ENCODE assay signal across 8 cellular contexts in the genomic region with DNA sequence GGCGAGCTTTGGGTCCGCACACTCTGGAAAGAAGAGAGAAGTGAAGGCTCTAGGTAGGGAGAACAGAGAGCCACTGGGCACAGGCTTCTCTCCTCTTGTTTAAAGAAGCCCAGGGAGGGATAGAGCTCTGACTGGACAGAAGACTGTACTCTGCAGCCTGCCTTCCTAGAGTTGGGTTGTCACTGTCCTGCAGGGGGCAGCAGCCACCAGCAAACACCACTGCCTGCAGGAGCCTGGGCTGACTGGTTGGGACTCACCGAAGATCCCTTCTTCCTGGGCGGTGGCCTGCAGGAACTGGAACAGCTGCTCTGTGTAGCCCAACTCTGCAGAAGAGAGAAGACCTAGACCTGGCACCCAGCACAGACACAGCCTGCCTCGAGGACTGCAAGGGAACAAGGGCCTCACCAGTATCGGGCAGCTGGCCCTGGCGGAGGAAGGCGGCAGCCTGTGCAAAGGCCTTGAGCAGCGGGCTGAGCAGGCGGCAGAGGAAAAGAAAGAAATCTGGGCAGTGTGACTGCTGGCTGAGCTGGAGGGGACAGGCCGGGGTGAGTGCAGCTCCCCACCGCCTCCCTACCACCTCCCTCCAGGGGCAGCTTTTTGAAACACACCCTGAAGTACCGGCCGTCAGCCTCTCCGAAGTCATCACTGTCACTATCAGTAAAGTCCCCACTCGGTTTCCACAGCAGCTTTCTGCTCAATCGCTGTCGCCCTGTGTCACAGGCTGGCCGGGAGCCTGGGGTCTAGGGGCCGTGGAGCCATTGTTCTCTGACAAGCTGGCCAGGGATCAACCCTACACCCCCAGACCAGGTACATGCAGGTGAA. TPM values are rescaled to one million over a fixed set of nuclear protein-coding genes. Genes with fewer than 3 reads are reported as not detected.
DNase-seq lines count a peak whose midpoint lies in the region; ATAC-seq and TF ChIP-seq lines count a peak whose summit lies in the region.
"Not testable (repeated sequence)": the region's sequence is repeated elsewhere in the genome, so short reads cannot be mapped to it uniquely, and the experiment has no call there.

No MANE protein-coding gene starts in this region.

- not testable (repeated sequence) for H3K36me3 Mint-ChIP-seq in activated naive CD4-positive, alpha-beta T cell treated with anti-CD3 and anti-CD28 coated beads for 36 hours (ENCODE audit: low read depth)

- ATAC-seq in GM19035 (IDR thresholded peaks at IDR 0.05; ENCODE audit: unreplicated experiment), result peak; percentile 73
- peak; percentile 44 for ATAC-seq in HG03439 (IDR thresholded peaks at IDR 0.05; ENCODE audit: unreplicated experiment)

- intact Hi-C loops in activated naive CD4-positive, alpha-beta T cell treated with anti-CD3 and anti-CD28 coated beads for 36 hours (cut with micrococcal nuclease), result loop anchor here (10.0 kb wide), 1 partner anchor 242 kb away; a partner anchor contains a TSS

- DNase-seq in AG09309 (ENCODE audit: low read depth), result peak; percentile 21
- peak; percentile 59 for DNase-seq in T follicular helper cell (ENCODE audit: low read depth)
- DNase-seq in activated naive CD4-positive, alpha-beta T cell treated with anti-CD3 and anti-CD28 coated beads for 36 hours, result peak; percentile 86
- DNase-seq in fibroblast of mammary gland (ENCODE audit: low read depth), result peak; percentile 73
- DNase-seq in middle frontal gyrus (ENCODE audit: extremely low spot score, low spot score), result peak; percentile 69
- peak; percentile 75 for DNase-seq in stimulated activated CD4-positive, alpha-beta T cell treated with anti-CD3 and anti-CD28 coated beads, Interleukin-4, amount 100 ng/mL, for 24 hours

- H3K27me3 Mint-ChIP-seq in activated naive CD4-positive, alpha-beta T cell treated with anti-CD3 and anti-CD28 coated beads for 36 hours (ENCODE audit: low read depth), result not testable (repeated sequence)

- TF ChIP-seq CTCF in AG09309 (IDR thresholded peaks at IDR 0.05; ENCODE audit: control insufficient read depth, insufficient read depth, low read depth, low read length, missing control alignments) (peak; percentile 84), fibroblast of mammary gland (conservative IDR thresholded peaks at IDR 0.05; ENCODE audit: control insufficient read depth, insufficient read depth, low read depth, low read length) (peak; percentile 62)

- not testable (repeated sequence) for H3K4me3 Mint-ChIP-seq in activated naive CD4-positive, alpha-beta T cell treated with anti-CD3 and anti-CD28 coated beads for 36 hours

- not testable (repeated sequence) for H3K27ac Mint-ChIP-seq in activated naive CD4-positive, alpha-beta T cell treated with anti-CD3 and anti-CD28 coated beads for 36 hours

- not testable (repeated sequence) for H3K4me1 Mint-ChIP-seq in activated naive CD4-positive, alpha-beta T cell treated with anti-CD3 and anti-CD28 coated beads for 36 hours (ENCODE audit: low read depth)

- H3K9me3 Mint-ChIP-seq in activated naive CD4-positive, alpha-beta T cell treated with anti-CD3 and anti-CD28 coated beads for 36 hours, result not testable (repeated sequence)

- CTCF ChIA-PET in activated naive CD4-positive, alpha-beta T cell treated with anti-CD3 and anti-CD28 coated beads for 36 hours (lab: Charles Lee), result interaction anchor here (0.7 to 4.6 kb wide), 14 partner anchors 9 to 248 kb away, joined by 3 to 35 read pairs (median 4); a partner anchor contains a TSS

- not testable (repeated sequence) for H3K4me3 ChIP-seq in AG09309 (ENCODE audit: control insufficient read depth, low read depth, low read length); fibroblast of mammary gland (ENCODE audit: control insufficient read depth, low read depth, low read length)

RNA-seq across cellular contexts. Expression of a gene that starts 11.8 kb away (rescaled TPM):
- total RNA-seq in activated naive CD4-positive, alpha-beta T cell treated with anti-CD3 and anti-CD28 coated beads for 36 hours, result 10 to 100 TPM; 12.6 to 14.4 TPM

RNA-seq across cellular contexts. Expression of a gene that starts 31.3 kb away (rescaled TPM):
- total RNA-seq in activated naive CD4-positive, alpha-beta T cell treated with anti-CD3 and anti-CD28 coated beads for 36 hours, result 10 to 100 TPM; 23.4 to 27.7 TPM

Comparison
In these comparisons a context has a peak if more than half of its experiments do, and no peak if none do; other contexts are left out.
1. DNase-seq: peak in every context shown above with its lines; median percentile 86 in activated naive CD4-positive, alpha-beta T cell treated with anti-CD3 and anti-CD28 coated beads for 36 hours; 75 in stimulated activated CD4-positive, alpha-beta T cell treated with anti-CD3 and anti-CD28 coated beads, Interleukin-4, amount 100 ng/mL, for 24 hours; 73 in fibroblast of mammary gland; 69 in middle frontal gyrus; 59 in T follicular helper cell; 21 in AG09309.